In the genomic region with DNA sequence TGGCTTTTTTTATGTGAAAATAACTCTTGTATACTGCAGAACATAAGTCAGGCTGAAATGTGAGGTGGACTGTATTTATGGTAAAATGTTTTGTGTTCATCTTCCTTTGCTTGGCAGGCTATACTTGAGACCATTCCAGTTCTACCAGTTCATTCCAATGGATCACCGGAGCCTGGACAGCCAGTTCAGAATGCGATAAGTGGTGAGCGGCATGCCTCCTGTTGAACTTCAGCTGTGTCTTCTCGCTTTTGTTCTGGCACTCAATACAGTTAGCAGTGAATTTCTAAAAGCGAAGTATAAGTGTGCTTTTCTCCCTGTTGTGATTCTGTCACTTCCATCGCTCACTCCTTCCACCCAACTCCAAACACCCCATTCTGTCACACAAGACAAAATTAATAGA, we compare ENCODE assay signal across 19 cellular contexts.
"Had no signal": no experiment of that assay in that cellular context is flagged by ENCODE, and none has a peak within 500 bp of the region (broad histone marks: within the 10 kb centered on the region; RNA-seq: fewer than 3 reads in every experiment).

No MANE protein-coding gene starts in this region.

- H3K36me3 Mint-ChIP-seq: immature natural killer cell; naive thymus-derived CD4-positive, alpha-beta T cell had no signal

- H3K36me3 ChIP-seq: left ventricle myocardium inferior, neutrophil, right atrium auricular region, transverse colon had no signal

- DNase-seq: cerebellar nuclear complex; effector memory CD8-positive, alpha-beta T cell; foreskin keratinocyte; immature natural killer cell; kidney; left cardiac atrium; left ventricle myocardium inferior; lower lobe of right lung; mesenchymal stem cell; naive thymus-derived CD4-positive, alpha-beta T cell; stimulated activated CD4-positive, alpha-beta T cell treated with anti-CD3 and anti-CD28 coated beads, Interleukin-2, amount 100 ng/mL, for 48 hours; testis; transverse colon had no signal

- ATAC-seq: effector memory CD8-positive, alpha-beta T cell; foreskin keratinocyte; left cardiac atrium; lower lobe of right lung; naive thymus-derived CD4-positive, alpha-beta T cell had no signal

- H3K4me1 ChIP-seq: foreskin keratinocyte, left ventricle myocardium inferior, lower lobe of right lung, right atrium auricular region, testis, transverse colon had no signal

- H3K4me2 ChIP-seq: smooth muscle cell had no signal

- H3K27ac ChIP-seq: epithelial cell of prostate, foreskin keratinocyte, left ventricle myocardium inferior, lower lobe of right lung, neutrophil, right atrium auricular region, testis, transverse colon had no signal

- H3K4me3 ChIP-seq: left ventricle myocardium inferior, lower lobe of right lung, right atrium auricular region, smooth muscle cell, testis, transverse colon had no signal

- H3K4me3 Mint-ChIP-seq: dendritic cell treated with granulocyte-macrophage colony-stimulating factor and Interleukin-4, amounts not matched to agents 40 ng/mL and 50 ng/mL, for 4 days; effector memory CD8-positive, alpha-beta T cell; immature natural killer cell; naive thymus-derived CD4-positive, alpha-beta T cell; stimulated activated naive CD8-positive, alpha-beta T cell treated with anti-CD3 and anti-CD28 coated beads, Interleukin-15, Interleukin-2, amounts not matched to agents 100 ng/mL and 50 ng/mL, for 24 hours had no signal

- H3K27me3 ChIP-seq: neutrophil, right atrium auricular region, testis, transverse colon had no signal

- H3K9me3 Mint-ChIP-seq: dendritic cell treated with granulocyte-macrophage colony-stimulating factor and Interleukin-4, amounts not matched to agents 40 ng/mL and 50 ng/mL, for 4 days; stimulated activated naive CD8-positive, alpha-beta T cell treated with anti-CD3 and anti-CD28 coated beads, Interleukin-15, Interleukin-2, amounts not matched to agents 100 ng/mL and 50 ng/mL, for 24 hours had no signal

- H3K9me3 ChIP-seq: left ventricle myocardium inferior, lower lobe of right lung, neutrophil, right atrium auricular region, testis, transverse colon had no signal

- H3K27ac Mint-ChIP-seq: dendritic cell treated with granulocyte-macrophage colony-stimulating factor and Interleukin-4, amounts not matched to agents 40 ng/mL and 50 ng/mL, for 4 days; effector memory CD8-positive, alpha-beta T cell; immature natural killer cell; naive thymus-derived CD4-positive, alpha-beta T cell; stimulated activated naive CD8-positive, alpha-beta T cell treated with anti-CD3 and anti-CD28 coated beads, Interleukin-15, Interleukin-2, amounts not matched to agents 100 ng/mL and 50 ng/mL, for 24 hours had no signal

- H3K27me3 Mint-ChIP-seq: dendritic cell treated with granulocyte-macrophage colony-stimulating factor and Interleukin-4, amounts not matched to agents 40 ng/mL and 50 ng/mL, for 4 days; effector memory CD8-positive, alpha-beta T cell; stimulated activated naive CD8-positive, alpha-beta T cell treated with anti-CD3 and anti-CD28 coated beads, Interleukin-15, Interleukin-2, amounts not matched to agents 100 ng/mL and 50 ng/mL, for 24 hours had no signal

- H3K4me1 Mint-ChIP-seq: immature natural killer cell; naive thymus-derived CD4-positive, alpha-beta T cell had no signal
